17 cellular contexts compared by ENCODE assay signal in the genomic region with DNA sequence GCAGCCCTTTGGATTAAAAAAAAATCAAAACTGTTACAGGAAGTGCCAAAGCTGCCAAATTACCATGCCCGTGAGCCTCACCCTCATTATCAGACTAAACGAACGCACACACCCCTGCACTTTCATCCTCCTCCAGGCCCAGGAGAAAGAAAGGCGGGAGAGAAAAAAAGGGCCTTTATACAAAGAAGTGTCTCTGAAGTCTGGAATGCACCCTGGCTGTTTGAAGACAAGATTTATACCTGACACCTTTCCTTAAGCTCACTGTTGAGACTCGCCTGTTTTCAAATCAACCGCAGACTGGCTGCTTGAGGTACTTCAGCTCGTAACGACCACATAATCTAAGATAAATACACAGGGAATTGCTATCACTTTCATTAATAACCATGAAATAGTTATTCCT.
A peak's percentile ranks its signal among the peaks of the same experiment; 100 is the strongest.
DNase-seq lines count a peak whose midpoint lies in the region; ATAC-seq, FAIRE-seq and TF ChIP-seq lines count a peak whose summit lies in the region.
"Had no signal": no experiment of that assay in that cellular context is flagged by ENCODE, and none has a peak within 500 bp of the region (broad histone marks: within the 10 kb centered on the region; RNA-seq: fewer than 3 reads in every experiment).

No MANE protein-coding gene starts in this region.

- CTCF ChIA-PET in activated naive CD4-positive, alpha-beta T cell treated with anti-CD3 and anti-CD28 coated beads, Interleukin-2, amount 10 ng/mL, durations not matched to agents 7 days and 5 days (lab: Charles Lee), result interaction anchor here (0.6 to 0.9 kb wide), 2 partner anchors 27 to 54 kb away, joined by 3 to 6 read pairs; no protein-coding TSS in a partner anchor

- FAIRE-seq in HTR-8/SVneo (lab: Jason Lieb, UNC), result no peak
- FAIRE-seq: colon, D721Med, GM12892 had no signal

- H3K27ac Mint-ChIP-seq in activated naive CD4-positive, alpha-beta T cell treated with anti-CD3 and anti-CD28 coated beads, Interleukin-2, amount 10 ng/mL, durations not matched to agents 7 days and 5 days, result peak overlapping the region; percentile 53
- peak overlapping the region; percentile 52 for H3K27ac Mint-ChIP-seq in stimulated activated effector memory CD8-positive, alpha-beta T cell treated with anti-CD3 and anti-CD28 coated beads, Interleukin-12 subunit alpha, Interleukin-12 subunit beta, amount 100 ng/mL, for 72 hours

- H3K36me3 Mint-ChIP-seq in activated naive CD4-positive, alpha-beta T cell treated with anti-CD3 and anti-CD28 coated beads, Interleukin-2, amount 10 ng/mL, durations not matched to agents 7 days and 5 days, result no peaks in the 10 kb centered on the region
- no peaks in the 10 kb centered on the region for H3K36me3 Mint-ChIP-seq in stimulated activated effector memory CD8-positive, alpha-beta T cell treated with anti-CD3 and anti-CD28 coated beads, Interleukin-12 subunit alpha, Interleukin-12 subunit beta, amount 100 ng/mL, for 72 hours

- DNase-seq in activated naive CD4-positive, alpha-beta T cell treated with anti-CD3 and anti-CD28 coated beads, Interleukin-2, amount 10 ng/mL, durations not matched to agents 7 days and 5 days, result no peak
- DNase-seq in activated naive CD4-positive, alpha-beta T cell (lab: John Stamatoyannopoulos, UW), result no peak
- DNase-seq in NCI-H69 (lab: John Stamatoyannopoulos, UW), result peak; percentile 53
- peak; percentile 32 for DNase-seq in epithelial cell of esophagus (ENCODE audit: low read depth)
- no peak for DNase-seq in stimulated activated effector memory CD8-positive, alpha-beta T cell treated with anti-CD3 and anti-CD28 coated beads, Interleukin-12 subunit alpha, Interleukin-12 subunit beta, amount 100 ng/mL, for 72 hours (ENCODE audit: low spot score in 2 of 2)
- DNase-seq in HTR-8/SVneo (ENCODE audit: insufficient read length, low spot score), result no peak
- DNase-seq: activated CD8-positive, alpha-beta memory T cell treated with anti-CD3 and anti-CD28 coated beads, Interleukin-2, amount 50 U/mL, for 48 hours; GDM1; GM23248; lower lobe of right lung; NCI-H1105; Right ventricle myocardium superior had no signal

- peaks cover 5% of the 10 kb centered on the region for H3K9me3 Mint-ChIP-seq in activated naive CD4-positive, alpha-beta T cell treated with anti-CD3 and anti-CD28 coated beads, Interleukin-2, amount 10 ng/mL, durations not matched to agents 7 days and 5 days
- H3K9me3 Mint-ChIP-seq in stimulated activated effector memory CD8-positive, alpha-beta T cell treated with anti-CD3 and anti-CD28 coated beads, Interleukin-12 subunit alpha, Interleukin-12 subunit beta, amount 100 ng/mL, for 72 hours, result no peaks in the 10 kb centered on the region

- peak overlapping the region; percentile 16 for H3K4me3 Mint-ChIP-seq in activated naive CD4-positive, alpha-beta T cell treated with anti-CD3 and anti-CD28 coated beads, Interleukin-2, amount 10 ng/mL, durations not matched to agents 7 days and 5 days
- H3K4me3 Mint-ChIP-seq in stimulated activated effector memory CD8-positive, alpha-beta T cell treated with anti-CD3 and anti-CD28 coated beads, Interleukin-12 subunit alpha, Interleukin-12 subunit beta, amount 100 ng/mL, for 72 hours, result no peak overlapping the region

- no peak for ATAC-seq in stimulated activated effector memory CD8-positive, alpha-beta T cell treated with anti-CD3 and anti-CD28 coated beads, Interleukin-12 subunit alpha, Interleukin-12 subunit beta, amount 100 ng/mL, for 72 hours
- ATAC-seq in GM21619 (IDR thresholded peaks at IDR 0.05; ENCODE audit: unreplicated experiment) (no peak), HG03045 (IDR thresholded peaks at IDR 0.05; ENCODE audit: unreplicated experiment) (no peak)

- no peaks in the 10 kb centered on the region for H3K27me3 Mint-ChIP-seq in activated naive CD4-positive, alpha-beta T cell treated with anti-CD3 and anti-CD28 coated beads, Interleukin-2, amount 10 ng/mL, durations not matched to agents 7 days and 5 days

- no peak for TF ChIP-seq CTCF in epithelial cell of esophagus (IDR thresholded peaks at IDR 0.05; ENCODE audit: insufficient read depth, low read depth, low read length, missing control alignments)

- no peak overlapping the region for H3K4me3 ChIP-seq in epithelial cell of esophagus (ENCODE audit: low read length)
- H3K4me3 ChIP-seq: GM23248, lower lobe of right lung had no signal

- H3K4me1 Mint-ChIP-seq in activated naive CD4-positive, alpha-beta T cell treated with anti-CD3 and anti-CD28 coated beads, Interleukin-2, amount 10 ng/mL, durations not matched to agents 7 days and 5 days, result peaks cover 34% of the 10 kb centered on the region
- peaks cover 4% of the 10 kb centered on the region for H3K4me1 Mint-ChIP-seq in stimulated activated effector memory CD8-positive, alpha-beta T cell treated with anti-CD3 and anti-CD28 coated beads, Interleukin-12 subunit alpha, Interleukin-12 subunit beta, amount 100 ng/mL, for 72 hours

Comparison
In these comparisons a context has a peak if more than half of its experiments do, and no peak if none do; other contexts are left out.
1. DNase-seq: peak in NCI-H69 (single experiment) and epithelial cell of esophagus (single experiment); none in activated naive CD4-positive, alpha-beta T cell treated with anti-CD3 and anti-CD28 coated beads, Interleukin-2, amount 10 ng/mL, durations not matched to agents 7 days and 5 days (single experiment), activated naive CD4-positive, alpha-beta T cell (0 of 4), stimulated activated effector memory CD8-positive, alpha-beta T cell treated with anti-CD3 and anti-CD28 coated beads, Interleukin-12 subunit alpha, Interleukin-12 subunit beta, amount 100 ng/mL, for 72 hours (0 of 2) and HTR-8/SVneo (single experiment).